ENCODE assay signal across 11 cellular contexts in genomic region chr2:136019304-136019703, GRCh38. TPM values are rescaled to one million over a fixed set of nuclear protein-coding genes. Genes with fewer than 3 reads are reported as not detected.
DNase-seq lines count a peak whose midpoint lies in the region; ATAC-seq and TF ChIP-seq lines count a peak whose summit lies in the region.
"Had no signal": no experiment of that assay in that cellular context is flagged by ENCODE, and none has a peak within 500 bp of the region (broad histone marks: within the 10 kb centered on the region; RNA-seq: fewer than 3 reads in every experiment).

No MANE protein-coding gene starts in this region.

- no peaks in the 10 kb centered on the region for H4K20me1 ChIP-seq in BLaER1
- no peaks in the 10 kb centered on the region for H4K20me1 ChIP-seq in OCI-LY7 (ENCODE audit: insufficient read depth, low read length)

- H3K4me3 Mint-ChIP-seq in activated T-helper 2 cell treated with anti-CD3 and anti-CD28 coated beads, Interferon-gamma antibody, Interleukin-2, Interleukin-4, amounts not matched to agents 10 μg/mL and 5 μg/mL and 100 μg/mL, durations not matched to agents 14 hours and 24 hours and 36 hours (ENCODE audit: low read depth): no peak overlapping the region
- H3K4me3 Mint-ChIP-seq: activated T-cell treated with anti-CD3 and anti-CD28 coated beads, Interleukin-2, amount 50 U/mL, for 72 hours had no signal

- H3K9me3 ChIP-seq in BLaER1 (peaks cover 4% of the 10 kb centered on the region; the same call in 1 of the 2 replicates), OCI-LY7 (ENCODE audit: low read length) (no peaks in the 10 kb centered on the region), gastrocnemius medialis (no peaks in the 10 kb centered on the region)

- H3K27me3 ChIP-seq in BLaER1: no peaks in the 10 kb centered on the region
- no peaks in the 10 kb centered on the region for H3K27me3 ChIP-seq in gastrocnemius medialis

- H3K27ac Mint-ChIP-seq in activated T-helper 2 cell treated with anti-CD3 and anti-CD28 coated beads, Interferon-gamma antibody, Interleukin-2, Interleukin-4, amounts not matched to agents 10 μg/mL and 5 μg/mL and 100 μg/mL, durations not matched to agents 14 hours and 24 hours and 36 hours: no peak overlapping the region
- H3K27ac Mint-ChIP-seq: activated T-cell treated with anti-CD3 and anti-CD28 coated beads, Interleukin-2, amount 50 U/mL, for 72 hours had no signal

- no peak for TF ChIP-seq CTCF in OCI-LY7 (conservative IDR thresholded peaks at IDR 0.05; ENCODE audit: low read length)
- no peak for TF ChIP-seq CTCF in gastrocnemius medialis (IDR thresholded peaks at IDR 0.05 in 4 of 5, conservative IDR thresholded peaks at IDR 0.05 in 1 of 5)

- H3K4me1 ChIP-seq in BLaER1: peaks cover 51% of the 10 kb centered on the region
- H3K4me1 ChIP-seq in OCI-LY7 (ENCODE audit: insufficient read depth, low read length, poor library complexity, severe bottlenecking): peaks cover 32% of the 10 kb centered on the region
- H3K4me1 ChIP-seq in gastrocnemius medialis: peaks cover 18% of the 10 kb centered on the region in 2 donors

- H3K79me2 ChIP-seq in OCI-LY7 (ENCODE audit: insufficient read depth, low read depth, low read length): no peaks in the 10 kb centered on the region

- H3K36me3 ChIP-seq in BLaER1 (no peaks in the 10 kb centered on the region), OCI-LY7 (ENCODE audit: insufficient read depth, low read length) (no peaks in the 10 kb centered on the region), gastrocnemius medialis (no peaks in the 10 kb centered on the region)

- CTCF ChIA-PET in OCI-LY7 (lab: Charles Lee; ENCODE audit: unreplicated experiment): no interaction called here

- no peak overlapping the region for H3K4me3 ChIP-seq in BLaER1
- H3K4me3 ChIP-seq in OCI-LY7 (ENCODE audit: low read depth, low read length, poor library complexity, severe bottlenecking): no peak overlapping the region
- H3K4me3 ChIP-seq in gastrocnemius medialis: peak overlapping the region in 1 of 4 donors; percentile 22

- peaks cover 13% of the 10 kb centered on the region for H3K36me3 Mint-ChIP-seq in activated T-helper 2 cell treated with anti-CD3 and anti-CD28 coated beads, Interferon-gamma antibody, Interleukin-2, Interleukin-4, amounts not matched to agents 10 μg/mL and 5 μg/mL and 100 μg/mL, durations not matched to agents 14 hours and 24 hours and 36 hours (ENCODE audit: low read depth)

- intact Hi-C loops in OCI-LY7 (cut with micrococcal nuclease; ENCODE audit: unreplicated experiment): no loop called here
- intact Hi-C loops in activated T-helper 2 cell treated with anti-CD3 and anti-CD28 coated beads, Interferon-gamma antibody, Interleukin-2, Interleukin-4, amounts not matched to agents 10 μg/mL and 5 μg/mL and 100 μg/mL, durations not matched to agents 14 hours and 24 hours and 36 hours (cut with micrococcal nuclease): no loop called here
- intact Hi-C loops in gastrocnemius medialis (cut with DNase I; ENCODE audit: low total_unique reads): loop anchor here (10.0 kb wide), 2 partner anchors 95 to 215 kb away; partner anchors contain the start of gene CXCR4

- peak; percentile 60 for ATAC-seq in GM19043 (IDR thresholded peaks at IDR 0.05; ENCODE audit: low read depth, unreplicated experiment)
- ATAC-seq in HG02884 (IDR thresholded peaks at IDR 0.05; ENCODE audit: unreplicated experiment): peak; percentile 60
- no peak for ATAC-seq in gastrocnemius medialis
- ATAC-seq: activated T-cell treated with anti-CD3 and anti-CD28 coated beads, Interleukin-2, amount 50 U/mL, for 72 hours had no signal

- peaks cover 26% of the 10 kb centered on the region for H3K4me1 Mint-ChIP-seq in activated T-helper 2 cell treated with anti-CD3 and anti-CD28 coated beads, Interferon-gamma antibody, Interleukin-2, Interleukin-4, amounts not matched to agents 10 μg/mL and 5 μg/mL and 100 μg/mL, durations not matched to agents 14 hours and 24 hours and 36 hours (ENCODE audit: low read depth)

- H3K9me2 ChIP-seq in OCI-LY7 (ENCODE audit: insufficient read depth, low read length): no peaks in the 10 kb centered on the region

- H3K9ac ChIP-seq in BLaER1: no peak overlapping the region

- POLR2A ChIA-PET in OCI-LY7 (lab: Charles Lee): interaction anchor here (0.6 to 1.9 kb wide), 3 partner anchors 21 to 38 kb away, joined by 3 to 5 read pairs (median 3); no protein-coding TSS in a partner anchor

- TF ChIP-seq POLR2A in gastrocnemius medialis (IDR thresholded peaks at IDR 0.05): no peak

- H3K4me2 ChIP-seq in BLaER1: peak overlapping the region; percentile 46
- peak overlapping the region; percentile 18 for H3K4me2 ChIP-seq in OCI-LY7 (ENCODE audit: low read length)

- H3K9me3 Mint-ChIP-seq in activated T-helper 2 cell treated with anti-CD3 and anti-CD28 coated beads, Interferon-gamma antibody, Interleukin-2, Interleukin-4, amounts not matched to agents 10 μg/mL and 5 μg/mL and 100 μg/mL, durations not matched to agents 14 hours and 24 hours and 36 hours: peaks cover 7% of the 10 kb centered on the region

- no TSS peak for BruUV-seq in OCI-LY7 (replicated peaks; lab: Mats Ljungman, UMichigan)

- H3K27ac ChIP-seq in BLaER1 (no peak overlapping the region), OCI-LY7 (ENCODE audit: low read depth, low read length, poor library complexity, severe bottlenecking) (no peak overlapping the region), gastrocnemius medialis (no peak overlapping the region)

- H2AFZ ChIP-seq in OCI-LY7 (ENCODE audit: low read length): no peak overlapping the region

- in situ Hi-C loops in gastrocnemius medialis (cut with MboI; ENCODE audit: low sequenced_read_pairs in 4 of 4): no loop called here

- no peaks in the 10 kb centered on the region for H3K27me3 Mint-ChIP-seq in activated T-helper 2 cell treated with anti-CD3 and anti-CD28 coated beads, Interferon-gamma antibody, Interleukin-2, Interleukin-4, amounts not matched to agents 10 μg/mL and 5 μg/mL and 100 μg/mL, durations not matched to agents 14 hours and 24 hours and 36 hours (ENCODE audit: low read depth)

- DNase-seq in OCI-LY7 (ENCODE audit: low spot score) (peak; percentile 59), nucleus accumbens (lab: John Stamatoyannopoulos, UW) (no peak), glomerular visceral epithelial cell (ENCODE audit: extremely low spot score) (no peak), gastrocnemius medialis (no peak)
- DNase-seq in activated T-helper 2 cell treated with anti-CD3 and anti-CD28 coated beads, Interferon-gamma antibody, Interleukin-2, Interleukin-4, amounts not matched to agents 10 μg/mL and 5 μg/mL and 100 μg/mL, durations not matched to agents 14 hours and 24 hours and 36 hours (ENCODE audit: low spot score): no peak
- DNase-seq: ACHN; activated T-cell treated with anti-CD3 and anti-CD28 coated beads, Interleukin-2, amount 50 U/mL, for 72 hours; stimulated activated CD4-positive, alpha-beta T cell treated with anti-CD3 and anti-CD28 coated beads, Interleukin-4, amount 100 ng/mL, for 4 hours had no signal

RNA-seq across cellular contexts. Expression of gene DARS1, which starts 33.9 kb away (rescaled TPM):
- 90.5 and 108 TPM in 2 replicates for total RNA-seq in OCI-LY7 (2014; rRNA removed; shearing (Covaris generic))
- 119 and 140 TPM in 2 replicates for total RNA-seq in OCI-LY7 (2022)
- 179 and 183 TPM in 2 replicates for total RNA-seq in activated T-helper 2 cell treated with anti-CD3 and anti-CD28 coated beads, Interferon-gamma antibody, Interleukin-2, Interleukin-4, amounts not matched to agents 10 μg/mL and 5 μg/mL and 100 μg/mL, durations not matched to agents 14 hours and 24 hours and 36 hours
- 10 to 100 TPM; 86.2 to 97.2 (median 89.8) TPM for total RNA-seq in gastrocnemius medialis

Comparison
In these comparisons a context has a peak if more than half of its experiments do, and no peak if none do; other contexts are left out.
1. ATAC-seq: peak in GM19043 (single experiment) and HG02884 (single experiment); none in gastrocnemius medialis (0 of 2).